ENCODE assay signal across 8 cellular contexts in the genomic region with DNA sequence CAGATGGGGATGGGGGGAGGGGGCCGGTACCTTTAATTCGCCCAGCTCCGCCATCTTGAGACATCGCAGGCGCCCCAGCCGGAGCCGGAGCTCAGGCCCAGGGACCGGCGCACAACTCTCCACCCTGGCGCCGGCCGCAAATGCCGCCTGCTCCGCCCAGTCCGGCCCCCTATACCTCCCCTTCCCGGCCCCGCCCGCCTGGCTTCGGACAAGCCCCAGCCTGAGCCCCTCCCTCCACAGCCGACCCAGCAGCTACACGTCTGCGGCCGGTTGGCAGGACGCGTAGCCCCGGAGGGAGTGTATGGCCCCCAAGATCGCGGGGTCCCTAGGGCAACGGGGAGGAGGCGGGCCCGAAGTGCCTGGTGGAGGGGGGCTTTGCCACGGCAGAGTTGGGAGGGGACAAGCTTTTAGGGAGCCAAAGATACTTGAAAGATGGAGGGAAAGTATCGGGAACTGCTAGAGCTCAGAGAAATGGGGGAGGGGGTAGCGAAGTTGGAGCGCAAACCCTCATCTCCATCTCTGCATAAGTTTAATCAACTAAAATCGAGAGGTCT.
DNase-seq lines count a peak whose midpoint lies in the region; ATAC-seq lines count a peak whose summit lies in the region.

A gene (minus strand): TSS at position 145 of the 554 bp plus-strand sequence. CDS start 91 bp downstream, at position 54.

- H3K27ac ChIP-seq in caudate nucleus (ENCODE audit: low read depth, low read length): peak within 1 kb of the TSS; percentile 94

- ATAC-seq in GM18909 (IDR thresholded peaks at IDR 0.05; ENCODE audit: poor library complexity, unreplicated experiment) (peak; percentile 86), HG03159 (IDR thresholded peaks at IDR 0.05; ENCODE audit: unreplicated experiment) (peak; percentile 81)

- peak; percentile 97 for DNase-seq in AG08395 (ENCODE audit: low spot score)
- peak; percentile 93 for DNase-seq in NCI-H2227 treated with DMSO at 0.1 percent for 48 hours (lab: John Stamatoyannopoulos, UW)
- DNase-seq in activated CD4-positive, CD25-positive, alpha-beta regulatory T cell (lab: John Stamatoyannopoulos, UW): peak; percentile 64 to 69 (median 66)
- peak in 59 of 61 donors; percentile 49 to 94 (median 84) for DNase-seq in caudate nucleus (lab: John Stamatoyannopoulos, UW)
- DNase-seq in iris pigment epithelial cell (ENCODE audit: low read depth): peak; percentile 98
- peak; percentile 70 to 87 for DNase-seq in stimulated activated CD4-positive, alpha-beta T cell treated with anti-CD3 and anti-CD28 coated beads, Interleukin-12 subunit alpha, Interleukin-12 subunit beta, amount 100 ng/mL, for 24 hours (ENCODE audit: low read depth in 2 of 2)

Comparison
In these comparisons a context has a peak if more than half of its experiments do, and no peak if none do; other contexts are left out.
1. Peak in every context shown above with its lines: DNase-seq, ATAC-seq and H3K27ac ChIP-seq.